8 cellular contexts compared by ENCODE assay signal in the genomic region with DNA sequence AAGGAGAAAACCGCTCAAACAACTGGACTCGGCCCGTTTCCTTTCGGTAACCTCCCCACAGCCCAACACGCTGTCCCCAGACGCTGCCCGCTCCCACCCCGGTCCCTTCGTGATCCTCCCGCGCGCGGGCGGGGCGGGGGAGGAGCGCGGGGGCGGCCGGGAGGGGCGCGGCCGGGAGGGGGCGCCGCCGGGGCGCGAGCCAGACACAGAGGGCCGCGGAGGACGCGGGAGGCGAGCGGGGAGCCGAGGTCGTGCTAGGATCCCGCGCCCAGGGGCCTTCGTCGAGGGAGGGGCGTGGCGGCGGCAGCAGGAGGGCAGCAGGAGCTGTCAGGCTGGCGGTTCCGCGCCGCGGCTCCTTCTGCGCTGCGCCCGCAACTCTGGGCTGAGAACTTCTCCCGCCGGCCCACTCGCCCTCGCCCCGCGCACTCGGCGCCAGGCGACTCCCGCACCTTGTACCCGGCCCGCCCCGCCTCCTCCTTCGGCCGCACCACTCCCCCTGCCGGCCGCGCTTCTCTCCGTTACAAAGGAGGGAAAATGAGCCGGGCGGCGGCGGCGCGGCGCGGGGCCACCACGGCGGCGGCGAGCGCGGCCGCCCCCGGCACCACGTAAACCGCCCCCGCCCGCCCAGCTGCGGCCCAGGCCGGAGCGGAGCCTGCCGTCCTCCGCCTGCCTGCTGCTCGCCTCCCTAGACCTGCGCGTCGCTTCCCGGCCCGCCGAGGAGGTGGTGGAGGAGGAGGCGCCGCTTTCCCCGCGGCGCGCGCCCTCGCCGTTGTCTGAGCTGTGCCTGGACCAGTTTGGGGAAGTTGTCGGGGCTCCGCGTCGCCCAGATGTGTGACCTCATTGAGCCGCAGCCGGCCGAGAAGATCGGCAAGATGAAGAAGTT. TPM values are rescaled to one million over a fixed set of nuclear protein-coding genes. Genes with fewer than 3 reads are reported as not detected.
DNase-seq lines count a peak whose midpoint lies in the region; ATAC-seq and TF ChIP-seq lines count a peak whose summit lies in the region.

A gene (plus strand): TSS at position 521 of the 883 bp plus-strand sequence. CDS start 307 bp downstream, at position 828.

- peaks cover 9% of the 10 kb centered on the region for H3K4me1 ChIP-seq in CD8-positive, alpha-beta T cell (ENCODE audit: insufficient read depth, low read length)
- H3K4me1 ChIP-seq in esophagus muscularis mucosa (peaks cover 0 to 32% (median 29%) of the 10 kb centered on the region in 4 donors), mucosa of stomach (ENCODE audit: control insufficient read depth, insufficient read depth, low read length) (peaks cover 3% of the 10 kb centered on the region), suprapubic skin (peaks cover 27% of the 10 kb centered on the region)

- peak in 3 of 7 experiments; percentile 8 to 21 (median 20) for DNase-seq in CD8-positive, alpha-beta T cell
- DNase-seq in NCI-H446 treated with DMSO at 0.1 percent for 48 hours (lab: John Stamatoyannopoulos, UW) (peak; percentile 42), esophagus muscularis mucosa (ENCODE audit: extremely low spot score) (no peak), suprapubic skin (ENCODE audit: low spot score in 2 of 2) (peak; percentile 83 to 89)
- peak; percentile 41 for DNase-seq in activated CD4-positive, alpha-beta T cell treated with anti-CD3 and anti-CD28 coated beads, Interleukin-2, amount 10 ng/mL, durations not matched to agents 7 days and 5 days

- H3K4me3 ChIP-seq in CD8-positive, alpha-beta T cell (ENCODE audit: low read depth, low read length) = no peak within 1 kb of the TSS
- H3K4me3 ChIP-seq in esophagus muscularis mucosa (peak within 1 kb of the TSS; percentile 79 to 84 (median 81)), mucosa of stomach (ENCODE audit: low read length) (peak within 1 kb of the TSS; percentile 67), suprapubic skin (peak within 1 kb of the TSS; percentile 81)

- no peaks in the 10 kb centered on the region for H3K36me3 ChIP-seq in CD8-positive, alpha-beta T cell (ENCODE audit: insufficient read depth, low read length)
- H3K36me3 ChIP-seq in esophagus muscularis mucosa (no peaks in the 10 kb centered on the region), mucosa of stomach (ENCODE audit: control insufficient read depth, insufficient read depth, low read length) (no peaks in the 10 kb centered on the region), suprapubic skin (no peaks in the 10 kb centered on the region)

- peaks cover 14% of the 10 kb centered on the region for H3K4me1 Mint-ChIP-seq in CD8-positive, alpha-beta T cell (ENCODE audit: low read depth)
- H3K4me1 Mint-ChIP-seq in activated CD4-positive, alpha-beta T cell treated with anti-CD3 and anti-CD28 coated beads, Interleukin-2, amount 10 ng/mL, durations not matched to agents 7 days and 5 days = peaks cover 17% of the 10 kb centered on the region

- CTCF ChIA-PET in CD8-positive, alpha-beta T cell (lab: Charles Lee) = no interaction called here
- CTCF ChIA-PET in activated CD4-positive, alpha-beta T cell treated with anti-CD3 and anti-CD28 coated beads, Interleukin-2, amount 10 ng/mL, durations not matched to agents 7 days and 5 days (lab: Charles Lee) = no interaction called here

- TF ChIP-seq EP300 in esophagus muscularis mucosa (IDR thresholded peaks at IDR 0.05) (no peak), suprapubic skin (IDR thresholded peaks at IDR 0.05) (no peak)

- no peak within 1 kb of the TSS for H3K27ac ChIP-seq in CD8-positive, alpha-beta T cell (ENCODE audit: low read depth, low read length)
- H3K27ac ChIP-seq in esophagus muscularis mucosa (replicated peaks in 1 of 4) (peak within 1 kb of the TSS; percentile 82 to 88 (median 84)), suprapubic skin (peak within 1 kb of the TSS; percentile 80)

- peak within 1 kb of the TSS; percentile 79 for H3K4me3 Mint-ChIP-seq in CD8-positive, alpha-beta T cell
- peak within 1 kb of the TSS; percentile 67 for H3K4me3 Mint-ChIP-seq in activated CD4-positive, alpha-beta T cell treated with anti-CD3 and anti-CD28 coated beads, Interleukin-2, amount 10 ng/mL, durations not matched to agents 7 days and 5 days

- peaks cover 7% of the 10 kb centered on the region for H3K27me3 ChIP-seq in CD8-positive, alpha-beta T cell (ENCODE audit: insufficient read depth, low read length)
- H3K27me3 ChIP-seq in esophagus muscularis mucosa (no peaks in the 10 kb centered on the region), mucosa of stomach (ENCODE audit: control insufficient read depth, insufficient read depth, low read length) (peaks cover 12% of the 10 kb centered on the region), suprapubic skin (peaks cover 8% of the 10 kb centered on the region)

- POLR2A ChIA-PET in CD8-positive, alpha-beta T cell (lab: Charles Lee) = no interaction called here
- POLR2A ChIA-PET in activated CD4-positive, alpha-beta T cell treated with anti-CD3 and anti-CD28 coated beads, Interleukin-2, amount 10 ng/mL, durations not matched to agents 7 days and 5 days (lab: Charles Lee) = no interaction called here

- ATAC-seq in CD8-positive, alpha-beta T cell = peak; percentile 31
- ATAC-seq in GM19023 (IDR thresholded peaks at IDR 0.05; ENCODE audit: unreplicated experiment) (peak; percentile 65), HG03097 (IDR thresholded peaks at IDR 0.05; ENCODE audit: low FRiP score, unreplicated experiment) (peak; percentile 39)

- TF ChIP-seq CTCF in CD8-positive, alpha-beta T cell (IDR thresholded peaks at IDR 0.05) = no peak
- TF ChIP-seq CTCF in esophagus muscularis mucosa (IDR thresholded peaks at IDR 0.05) (peak; percentile 41 to 57 (median 54)), suprapubic skin (IDR thresholded peaks at IDR 0.05) (peak in 1 of 2 donors; percentile 31)

- TF ChIP-seq POLR2A in esophagus muscularis mucosa (IDR thresholded peaks at IDR 0.05; ENCODE audit: low read depth) (no peak), suprapubic skin (IDR thresholded peaks at IDR 0.05) (no peak)

- no peak within 1 kb of the TSS for H3K27ac Mint-ChIP-seq in CD8-positive, alpha-beta T cell
- peak within 1 kb of the TSS; percentile 60 for H3K27ac Mint-ChIP-seq in activated CD4-positive, alpha-beta T cell treated with anti-CD3 and anti-CD28 coated beads, Interleukin-2, amount 10 ng/mL, durations not matched to agents 7 days and 5 days

- no peaks in the 10 kb centered on the region for H3K9me3 Mint-ChIP-seq in CD8-positive, alpha-beta T cell
- no peaks in the 10 kb centered on the region for H3K9me3 Mint-ChIP-seq in activated CD4-positive, alpha-beta T cell treated with anti-CD3 and anti-CD28 coated beads, Interleukin-2, amount 10 ng/mL, durations not matched to agents 7 days and 5 days

- H3K27me3 Mint-ChIP-seq in CD8-positive, alpha-beta T cell (ENCODE audit: low read depth) = peaks cover 53% of the 10 kb centered on the region
- H3K27me3 Mint-ChIP-seq in activated CD4-positive, alpha-beta T cell treated with anti-CD3 and anti-CD28 coated beads, Interleukin-2, amount 10 ng/mL, durations not matched to agents 7 days and 5 days = peaks cover 62% of the 10 kb centered on the region

- peak within 1 kb of the TSS; percentile 60 for H3K9ac ChIP-seq in mucosa of stomach (ENCODE audit: low read length)

- 0% methylated on average over 22 of the region's 118 CpGs for WGBS in esophagus muscularis mucosa
- WGBS in suprapubic skin = 0% methylated on average over 39 of the region's 118 CpGs

- no peaks in the 10 kb centered on the region for H3K36me3 Mint-ChIP-seq in CD8-positive, alpha-beta T cell
- H3K36me3 Mint-ChIP-seq in activated CD4-positive, alpha-beta T cell treated with anti-CD3 and anti-CD28 coated beads, Interleukin-2, amount 10 ng/mL, durations not matched to agents 7 days and 5 days (ENCODE audit: low read depth) = no peaks in the 10 kb centered on the region

- H3K9me3 ChIP-seq in CD8-positive, alpha-beta T cell (ENCODE audit: low read length) = no peaks in the 10 kb centered on the region
- H3K9me3 ChIP-seq in esophagus muscularis mucosa = no peaks in the 10 kb centered on the region
- H3K9me3 ChIP-seq in mucosa of stomach (ENCODE audit: control insufficient read depth, low read length) = no peaks in the 10 kb centered on the region
- H3K9me3 ChIP-seq in suprapubic skin = no peaks in the 10 kb centered on the region

- intact Hi-C loops in CD8-positive, alpha-beta T cell (cut with DNase I, micrococcal nuclease) = no loop called here
- intact Hi-C loops in esophagus muscularis mucosa (cut with DNase I) = no loop called here

RNA-seq across cellular contexts. Expression of the gene that starts here (rescaled TPM):
- under 1 TPM; 0.19 TPM for total RNA-seq in CD8-positive, alpha-beta T cell
- total RNA-seq in activated CD4-positive, alpha-beta T cell treated with anti-CD3 and anti-CD28 coated beads, Interleukin-2, amount 10 ng/mL, durations not matched to agents 7 days and 5 days = not detected
- total RNA-seq in esophagus muscularis mucosa = 10 to 100 TPM in 3 of 4 donors, 1 to 10 TPM in 1; 9.6 to 17.7 (median 14.3) TPM
- total RNA-seq in suprapubic skin = 1 to 10 TPM; 3.5 to 5.1 (median 3.9) TPM

Comparison
In these comparisons a context has a peak if more than half of its experiments do, and no peak if none do; other contexts are left out.
1. Peak in ATAC-seq in CD8-positive, alpha-beta T cell; RNA of the gene not detected or under 1 TPM.
2. Peak in DNase-seq in activated CD4-positive, alpha-beta T cell treated with anti-CD3 and anti-CD28 coated beads, Interleukin-2, amount 10 ng/mL, durations not matched to agents 7 days and 5 days; RNA of the gene not detected or under 1 TPM.